In genomic region chr18:23951206-23951605, GRCh38 we compare ENCODE assay signal across 24 cellular contexts.
A peak's percentile ranks its signal among the peaks of the same experiment; 100 is the strongest.
DNase-seq lines count a peak whose midpoint lies in the region; ATAC-seq and TF ChIP-seq lines count a peak whose summit lies in the region.
"Had no signal": no experiment of that assay in that cellular context is flagged by ENCODE, and none has a peak within 500 bp of the region (broad histone marks: within the 10 kb centered on the region; RNA-seq: fewer than 3 reads in every experiment).

No MANE protein-coding gene starts in this region.

- H3K23me2 ChIP-seq in H9 (ENCODE audit: insufficient read length, low read depth, low read length, poor library complexity, severe bottlenecking): no peaks in the 10 kb centered on the region

- H3F3A ChIP-seq in SK-N-SH (replicated peaks; ENCODE audit: insufficient read depth): no peaks in the 10 kb centered on the region

- no peak overlapping the region for H2AK5ac ChIP-seq in H9 (ENCODE audit: insufficient read length, low read length)
- H2AK5ac ChIP-seq in neuronal stem cell (ENCODE audit: low read depth, low read length): peak overlapping the region; percentile 48

- H2AFZ ChIP-seq in H9 (ENCODE audit: low read length) (no peak overlapping the region), neuronal stem cell (ENCODE audit: low read length) (no peak overlapping the region), SK-N-SH (ENCODE audit: low read depth) (no peak overlapping the region)
- H2AFZ ChIP-seq: GM23248, PC-9 had no signal

- no peak for TF ChIP-seq EP300 in SK-N-SH (IDR thresholded peaks at IDR 0.05; ENCODE audit: borderline replicate concordance in 1 of 2, low read depth in 1 of 2, low read length in 1 of 2)

- no peak overlapping the region for H4K5ac ChIP-seq in H9 (ENCODE audit: insufficient read length, low read depth, low read length)

- H3K79me2 ChIP-seq in H9 (ENCODE audit: insufficient read depth, low read length) (no peaks in the 10 kb centered on the region), SK-N-SH (ENCODE audit: insufficient read depth) (no peaks in the 10 kb centered on the region)

- peaks cover 16% of the 10 kb centered on the region; the same call in 1 of the 2 replicates for H3K4me1 ChIP-seq in H9 (ENCODE audit: insufficient read depth, low read length)
- peaks cover 2 to 13% of the 10 kb centered on the region in 2 donors for H3K4me1 ChIP-seq in neuronal stem cell (ENCODE audit: control insufficient read depth in 2 of 2, insufficient read depth in 1 of 2, low read depth in 1 of 2, low read length in 2 of 2)
- H3K4me1 ChIP-seq in SK-N-SH (ENCODE audit: control insufficient read depth in 1 of 2, insufficient read depth in 2 of 2, low read depth in 1 of 2, low read length in 1 of 2): no peaks in the 10 kb centered on the region
- no peaks in the 10 kb centered on the region for H3K4me1 ChIP-seq in ascending aorta
- H3K4me1 ChIP-seq: BLaER1 treated with 17β-estradiol and CSF1 and Interleukin-3, amounts not matched to agents 10 nM and 100 nM had no signal

- H2BK12ac ChIP-seq in H9 (ENCODE audit: insufficient read length, low read depth, low read length) (no peak overlapping the region), neuronal stem cell (ENCODE audit: low read length) (no peak overlapping the region)

- H3K27me3 ChIP-seq in H9 (ENCODE audit: insufficient read depth, low read length) (no peaks in the 10 kb centered on the region), neuronal stem cell (ENCODE audit: control insufficient read depth in 3 of 3, insufficient read depth in 3 of 3, low read depth in 1 of 3, low read length in 3 of 3) (peaks cover 0 to 9% (median 0%) of the 10 kb centered on the region in 3 experiments), SK-N-SH (ENCODE audit: insufficient read depth) (no peaks in the 10 kb centered on the region), ascending aorta (no peaks in the 10 kb centered on the region)
- H3K27me3 ChIP-seq: BLaER1 treated with 17β-estradiol and CSF1 and Interleukin-3, amounts not matched to agents 10 nM and 100 nM; SJSA1 had no signal

- no peaks in the 10 kb centered on the region for H3K9me3 ChIP-seq in H9 (ENCODE audit: control insufficient read depth, low read depth, low read length)
- H3K9me3 ChIP-seq in neuronal stem cell (replicated peaks in 1 of 2; ENCODE audit: control insufficient read depth in 2 of 2, insufficient read depth in 1 of 2, low read depth in 1 of 2, low read length in 2 of 2): no peaks in the 10 kb centered on the region
- no peaks in the 10 kb centered on the region for H3K9me3 ChIP-seq in SK-N-SH
- H3K9me3 ChIP-seq in ascending aorta: no peaks in the 10 kb centered on the region
- H3K9me3 ChIP-seq: BLaER1 treated with 17β-estradiol and CSF1 and Interleukin-3, amounts not matched to agents 10 nM and 100 nM; SJSA1 had no signal

- H3K79me1 ChIP-seq in H9 (ENCODE audit: insufficient read depth, low read depth, low read length, poor library complexity, severe bottlenecking): no peaks in the 10 kb centered on the region
- no peaks in the 10 kb centered on the region for H3K79me1 ChIP-seq in neuronal stem cell (ENCODE audit: low read depth, low read length)

- no peak for DNase-seq in H9
- no peak for DNase-seq in WTC11 (ENCODE audit: low spot score)
- DNase-seq in islet precursor cell: peak; percentile 29
- DNase-seq in neuronal stem cell (ENCODE audit: low spot score): no peak
- no peak for DNase-seq in SK-N-SH
- no peak for DNase-seq in ascending aorta (ENCODE audit: low spot score in 2 of 2)
- no peak for DNase-seq in posterior vena cava (ENCODE audit: low spot score)
- DNase-seq: CD4-positive, alpha-beta T cell; GM23248; HCEC 1CT; Karpas-422; NCI-H1092; NCI-H1417 treated with DMSO at 0.1 percent for 48 hours; NCI-H187; NCI-H2081 treated with DMSO at 0.1 percent for 48 hours; NCI-H2171; NCI-H226; NCI-H510A; PC-9 had no signal

- H2BK15ac ChIP-seq in H9 (ENCODE audit: low read depth, low read length) (no peak overlapping the region), neuronal stem cell (ENCODE audit: low read length) (no peak overlapping the region)

- peak overlapping the region; percentile 4 for H3K4me2 ChIP-seq in H9 (ENCODE audit: insufficient read depth, insufficient read length, low read length)
- no peak overlapping the region for H3K4me2 ChIP-seq in neuronal stem cell (ENCODE audit: insufficient read depth, low read length, poor library complexity, severe bottlenecking)
- H3K4me2 ChIP-seq in SK-N-SH: no peak overlapping the region
- H3K4me2 ChIP-seq: BLaER1 treated with 17β-estradiol and CSF1 and Interleukin-3, amounts not matched to agents 10 nM and 100 nM; PC-9 had no signal

- H3K14ac ChIP-seq in H9 (ENCODE audit: insufficient read depth, low read length) (no peak overlapping the region; the same call in 1 of the 2 replicates), neuronal stem cell (ENCODE audit: low read length) (no peak overlapping the region)

- H3K27ac Mint-ChIP-seq in H9 (peak overlapping the region in 1 of 3 experiments; percentile 70; a peak in 2 of 7 replicates), WTC11 (peak overlapping the region; percentile 94)
- H3K27ac Mint-ChIP-seq: CD4-positive, alpha-beta T cell had no signal

- peak; percentile 27 for ATAC-seq in WTC11
- no peak for ATAC-seq in HG02798 (IDR thresholded peaks at IDR 0.05; ENCODE audit: poor library complexity, unreplicated experiment)
- ATAC-seq: HepG2, Right ventricle myocardium inferior had no signal

- H3K27me3 Mint-ChIP-seq in H9 (ENCODE audit: low read depth) (no peaks in the 10 kb centered on the region), WTC11 (ENCODE audit: low read depth) (no peaks in the 10 kb centered on the region)
- H3K27me3 Mint-ChIP-seq: CD4-positive, alpha-beta T cell had no signal

- no peak overlapping the region for H3K4ac ChIP-seq in H9 (ENCODE audit: low read depth, low read length)
- no peak overlapping the region for H3K4ac ChIP-seq in neuronal stem cell (ENCODE audit: low read length)

- TF ChIP-seq CTCF in H9 (conservative IDR thresholded peaks at IDR 0.05): no peak
- TF ChIP-seq CTCF in WTC11 (IDR thresholded peaks at IDR 0.05): no peak
- TF ChIP-seq CTCF in SK-N-SH (IDR thresholded peaks at IDR 0.05): no peak
- TF ChIP-seq CTCF in ascending aorta (IDR thresholded peaks at IDR 0.05): no peak

- H3K36me3 Mint-ChIP-seq in H9 (ENCODE audit: insufficient read depth in 1 of 3, low read depth in 3 of 3): no peaks in the 10 kb centered on the region
- no peaks in the 10 kb centered on the region for H3K36me3 Mint-ChIP-seq in WTC11

- no peak overlapping the region for H3K4me3 ChIP-seq in neuronal stem cell (ENCODE audit: low read length in 2 of 2)
- H3K4me3 ChIP-seq in SK-N-SH (ENCODE audit: low read depth in 2 of 2, low read length in 1 of 2): no peak overlapping the region
- no peak overlapping the region for H3K4me3 ChIP-seq in ascending aorta
- H3K4me3 ChIP-seq: BLaER1 treated with 17β-estradiol and CSF1 and Interleukin-3, amounts not matched to agents 10 nM and 100 nM; GM23248; PC-9; SJSA1 had no signal

- CTCF ChIA-PET in WTC11 (lab: Charles Lee) (interaction anchor here (3.1 kb wide), 1 partner anchor 33 kb away, joined by 15 read pairs; no protein-coding TSS in a partner anchor), SK-N-SH (lab: Yijun Ruan, JAX) (interaction anchor here (0.9 kb wide), 1 partner anchor 33 kb away, joined by 4 read pairs; no protein-coding TSS in a partner anchor)

- no CpG with 5 or more reads among the region's 5 CpGs for WGBS in H9 (ENCODE audit: extremely low coverage, insufficient read length, low lambda C conversion rate)
- WGBS in neuronal stem cell (ENCODE audit: extremely low coverage in 2 of 2, insufficient read length in 2 of 2, insufficient replicate concordance in 1 of 2), 2 donors: no CpG with 5 or more reads among the region's 5 CpGs
- whole genome bisulfite sequencing in SK-N-SH (ENCODE audit: low lambda C conversion rate): 75% methylated on average over 5 of the region's 5 CpGs

- intact Hi-C loops in ascending aorta (cut with DNase I) (no loop called here), posterior vena cava (cut with DNase I) (no loop called here)

- no peaks in the 10 kb centered on the region for H4K20me1 ChIP-seq in H9 (ENCODE audit: control insufficient read depth, insufficient read depth, insufficient read length)
- no peaks in the 10 kb centered on the region for H4K20me1 ChIP-seq in SK-N-SH (ENCODE audit: insufficient read depth)
- H4K20me1 ChIP-seq: BLaER1 treated with 17β-estradiol and CSF1 and Interleukin-3, amounts not matched to agents 10 nM and 100 nM had no signal

- H3K23ac ChIP-seq in H9 (ENCODE audit: insufficient read length, low read depth, low read length) (no peak overlapping the region), neuronal stem cell (ENCODE audit: low read depth, low read length, poor library complexity) (no peak overlapping the region)

- H4K91ac ChIP-seq in H9 (ENCODE audit: insufficient read length, low read depth, low read length) (no peak overlapping the region), neuronal stem cell (ENCODE audit: low read depth, low read length, poor library complexity) (no peak overlapping the region)

- H3K4me3 Mint-ChIP-seq in H9: no peak overlapping the region
- H3K4me3 Mint-ChIP-seq in WTC11: no peak overlapping the region
- H3K4me3 Mint-ChIP-seq: CD4-positive, alpha-beta T cell had no signal

- POLR2A ChIA-PET in WTC11 (lab: Charles Lee): interaction anchor here (1.2 kb wide), 1 partner anchor 17 kb away, joined by 3 read pairs; no protein-coding TSS in a partner anchor
- POLR2A ChIA-PET in SK-N-SH (lab: Yijun Ruan, JAX): no interaction called here

- H2BK5ac ChIP-seq in H9 (ENCODE audit: insufficient read length, low read length) (peak overlapping the region; percentile 34), neuronal stem cell (ENCODE audit: low read length) (no peak overlapping the region)

- H2BK20ac ChIP-seq in H9 (ENCODE audit: low read depth, low read length, poor library complexity, severe bottlenecking): no peak overlapping the region

- H3K9me3 Mint-ChIP-seq in H9 (no peaks in the 10 kb centered on the region), WTC11 (0 out of 2 replicates have a peak, but pooled peaks cover 4% of the 10 kb centered on the region)
- H3K9me3 Mint-ChIP-seq: CD4-positive, alpha-beta T cell had no signal

- H4K8ac ChIP-seq in H9 (replicated peaks; ENCODE audit: insufficient read length, low read depth, low read length) (no peak overlapping the region), neuronal stem cell (ENCODE audit: low read depth, low read length) (no peak overlapping the region)

- no peak overlapping the region for H2BK120ac ChIP-seq in H9 (ENCODE audit: low read depth, low read length, poor library complexity, severe bottlenecking)
- H2BK120ac ChIP-seq in neuronal stem cell (ENCODE audit: low read depth, low read length): no peak overlapping the region

- H3K4me1 Mint-ChIP-seq in H9 (peaks cover 33 to 41% of the 10 kb centered on the region in 2 experiments), WTC11 (peaks cover 46% of the 10 kb centered on the region)

- no peak overlapping the region for H3T11ph ChIP-seq in H9 (ENCODE audit: low read length)

- H3K9ac ChIP-seq in H9 (ENCODE audit: extremely low read depth, insufficient read length, low read length) (no peak overlapping the region), neuronal stem cell (ENCODE audit: low read depth, low read length, poor library complexity) (no peak overlapping the region), SK-N-SH (no peak overlapping the region)
- H3K9ac ChIP-seq: BLaER1 treated with 17β-estradiol and CSF1 and Interleukin-3, amounts not matched to agents 10 nM and 100 nM; GM23248 had no signal

- H3K18ac ChIP-seq in H9 (ENCODE audit: insufficient read length, low read depth, low read length) (no peak overlapping the region), neuronal stem cell (ENCODE audit: low read length) (peak overlapping the region; percentile 15)

- H3K27ac ChIP-seq in H9 (ENCODE audit: insufficient read length, low read depth, low read length) (peak overlapping the region; percentile 92), neuronal stem cell (replicated peaks; ENCODE audit: low read length) (peak overlapping the region; percentile 53), SK-N-SH (ENCODE audit: low read depth in 2 of 2, low read length in 1 of 2) (no peak overlapping the region), ascending aorta (no peak overlapping the region)
- H3K27ac ChIP-seq: BLaER1 treated with 17β-estradiol and CSF1 and Interleukin-3, amounts not matched to agents 10 nM and 100 nM; GM23248; PC-9; SJSA1 had no signal

- no peak overlapping the region for H3K56ac ChIP-seq in H9 (ENCODE audit: insufficient read length, low read depth, low read length)

- TF ChIP-seq RAD21 in SK-N-SH (IDR thresholded peaks at IDR 0.05; ENCODE audit: low read length): no peak

- no peaks in the 10 kb centered on the region for H3K36me3 ChIP-seq in neuronal stem cell (replicated peaks in 1 of 2; ENCODE audit: control insufficient read depth in 2 of 2, insufficient read depth in 2 of 2, low read length in 2 of 2)
- no peaks in the 10 kb centered on the region for H3K36me3 ChIP-seq in SK-N-SH (replicated peaks in 1 of 2; ENCODE audit: control insufficient read depth in 1 of 2, insufficient read depth in 2 of 2, low read length in 1 of 2)
- no peaks in the 10 kb centered on the region for H3K36me3 ChIP-seq in ascending aorta
- H3K36me3 ChIP-seq: BLaER1 treated with 17β-estradiol and CSF1 and Interleukin-3, amounts not matched to agents 10 nM and 100 nM; SJSA1 had no signal

- no peaks in the 10 kb centered on the region for H3K9me2 ChIP-seq in SK-N-SH

Comparison
In these comparisons a context has a peak if more than half of its experiments do, and no peak if none do; other contexts are left out.
1. H3K27ac ChIP-seq: peak in H9 (single experiment) and neuronal stem cell (single experiment); none in SK-N-SH (0 of 2) and ascending aorta (0 of 2).